ENCODE assay signal across 27 cellular contexts in the genomic region with DNA sequence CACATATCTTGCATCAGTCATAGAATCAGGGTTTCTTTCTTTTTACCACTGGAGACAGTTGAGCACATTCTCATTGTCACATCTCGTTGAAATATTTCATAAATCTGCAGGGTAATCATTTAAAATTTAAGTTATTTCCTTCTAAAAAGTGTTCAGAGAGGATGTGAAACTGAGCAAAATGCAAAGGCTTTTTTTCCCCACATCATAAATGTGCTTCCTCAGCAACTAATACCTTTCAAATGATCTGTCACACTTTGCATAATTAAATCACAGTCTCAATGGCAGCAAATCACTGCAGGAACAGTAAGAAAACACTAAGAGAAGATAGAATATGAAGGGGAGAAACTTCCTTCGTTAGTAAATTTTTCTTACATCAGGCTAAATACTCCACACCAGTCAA.
A peak's percentile ranks its signal among the peaks of the same experiment; 100 is the strongest.
DNase-seq lines count a peak whose midpoint lies in the region; ATAC-seq, FAIRE-seq and TF ChIP-seq lines count a peak whose summit lies in the region.
"Had no signal": no experiment of that assay in that cellular context is flagged by ENCODE, and none has a peak within 500 bp of the region (broad histone marks: within the 10 kb centered on the region; RNA-seq: fewer than 3 reads in every experiment).

No MANE protein-coding gene starts in this region.

- H3K9ac ChIP-seq in Karpas-422 (ENCODE audit: low read length): peak overlapping the region; percentile 39; the same call in 1 of the 2 replicates
- H3K9ac ChIP-seq: SK-N-SH had no signal

- no peak for ATAC-seq in HG02610 (IDR thresholded peaks at IDR 0.05; ENCODE audit: unreplicated experiment)
- ATAC-seq in stimulated activated memory B cell treated with anti-CD40 and anti-IgM and Interleukin-4, amounts not matched to agents 10 μg/mL and 1 μg/mL and 100 μg/mL, for 72 hours: no peak
- ATAC-seq in pancreas: no peak

- 65 to 73% methylated on average over 2 of the region's 2 CpGs for WGBS in pancreas, 2 donors

- H3K4me3 Mint-ChIP-seq in dendritic cell treated with granulocyte-macrophage colony-stimulating factor and Interleukin-4, amounts not matched to agents 40 ng/mL and 50 ng/mL, for 4 days: peak overlapping the region; percentile 13
- H3K4me3 Mint-ChIP-seq in stimulated activated memory B cell treated with anti-CD40 and anti-IgM and Interleukin-4, amounts not matched to agents 10 μg/mL and 1 μg/mL and 100 μg/mL, for 72 hours: no peak overlapping the region
- H3K4me3 Mint-ChIP-seq: B cell; CD8-positive, alpha-beta memory T cell; HFFc6; T-helper 1 cell treated with Interleukin-12 subunit alpha and Interleukin-12 subunit beta and Interleukin-4 antibody, amounts not matched to agents 30 μg/mL and 1 μg/mL, for 36 hours had no signal

- peak overlapping the region; percentile 38 for H3K4me2 ChIP-seq in Karpas-422 (ENCODE audit: low read depth, low read length, poor library complexity, severe bottlenecking)
- no peak overlapping the region for H3K4me2 ChIP-seq in OCI-LY7 (ENCODE audit: low read length)
- H3K4me2 ChIP-seq: SK-N-SH had no signal

- CTCF ChIA-PET in OCI-LY7 (lab: Charles Lee; ENCODE audit: unreplicated experiment): no interaction called here

- H4K20me1 ChIP-seq in Karpas-422 (ENCODE audit: insufficient read depth, low read depth, low read length): no peaks in the 10 kb centered on the region
- no peaks in the 10 kb centered on the region for H4K20me1 ChIP-seq in OCI-LY7 (ENCODE audit: insufficient read depth, low read length)

- DNase-seq in Karpas-422 (peak; percentile 87), NOMO-1 treated with DMSO at 0.1 percent for 48 hours (lab: John Stamatoyannopoulos, UW; ENCODE audit: unreplicated experiment) (peak; percentile 56), OCI-LY7 (ENCODE audit: low spot score) (no peak), pancreas (no peak)
- DNase-seq: Calu3; CD8-positive, alpha-beta memory T cell; DND-41; GOT3; HFFc6; NCI-H1105 treated with DMSO at 0.1 percent for 48 hours; NCI-H146; NCI-H1930; NCI-H2107; NCI-H524; NCI-H774; NK-92 treated with Interleukin-12 subunit alpha and Interleukin-12 subunit beta, amount 100 ng/mL, for 24 hours; SK-N-SH; SW 1271 had no signal

- TF ChIP-seq CTCF in OCI-LY7 (conservative IDR thresholded peaks at IDR 0.05; ENCODE audit: low read length) (no peak), pancreas (IDR thresholded peaks at IDR 0.05) (no peak)

- no peak for FAIRE-seq in pancreas (lab: Jason Lieb, UNC)
- FAIRE-seq: HTR-8/SVneo, RCC 7860 had no signal

- H3K36me3 Mint-ChIP-seq in dendritic cell treated with granulocyte-macrophage colony-stimulating factor and Interleukin-4, amounts not matched to agents 40 ng/mL and 50 ng/mL, for 4 days (ENCODE audit: low read depth): no peaks in the 10 kb centered on the region
- H3K36me3 Mint-ChIP-seq in stimulated activated memory B cell treated with anti-CD40 and anti-IgM and Interleukin-4, amounts not matched to agents 10 μg/mL and 1 μg/mL and 100 μg/mL, for 72 hours: no peaks in the 10 kb centered on the region
- H3K36me3 Mint-ChIP-seq: CD8-positive, alpha-beta memory T cell had no signal

- POLR2A ChIA-PET in OCI-LY7 (lab: Charles Lee): no interaction called here

- no peaks in the 10 kb centered on the region for H3K27me3 ChIP-seq in Karpas-422 (ENCODE audit: low read length)
- H3K27me3 ChIP-seq in pancreas: no peaks in the 10 kb centered on the region

- no TSS peak for BruUV-seq in OCI-LY7 (replicated peaks; lab: Mats Ljungman, UMichigan)

- no peaks in the 10 kb centered on the region for H3K9me3 Mint-ChIP-seq in dendritic cell treated with granulocyte-macrophage colony-stimulating factor and Interleukin-4, amounts not matched to agents 40 ng/mL and 50 ng/mL, for 4 days
- H3K9me3 Mint-ChIP-seq in stimulated activated memory B cell treated with anti-CD40 and anti-IgM and Interleukin-4, amounts not matched to agents 10 μg/mL and 1 μg/mL and 100 μg/mL, for 72 hours: no peaks in the 10 kb centered on the region
- H3K9me3 Mint-ChIP-seq: HFFc6; T-helper 1 cell treated with Interleukin-12 subunit alpha and Interleukin-12 subunit beta and Interleukin-4 antibody, amounts not matched to agents 30 μg/mL and 1 μg/mL, for 36 hours had no signal

- intact Hi-C loops in dendritic cell treated with granulocyte-macrophage colony-stimulating factor and Interleukin-4, amounts not matched to agents 40 ng/mL and 50 ng/mL, for 4 days (cut with micrococcal nuclease): no loop called here
- intact Hi-C loops in OCI-LY7 (cut with micrococcal nuclease; ENCODE audit: unreplicated experiment) (no loop called here), pancreas (cut with DNase I) (no loop called here)

- H3K27ac ChIP-seq in Karpas-422 (ENCODE audit: low read length) (peak overlapping the region; percentile 94), OCI-LY7 (ENCODE audit: low read depth, low read length, poor library complexity, severe bottlenecking) (no peak overlapping the region), pancreas (no peak overlapping the region)
- H3K27ac ChIP-seq: C4-2B had no signal

- H3K79me2 ChIP-seq in Karpas-422 (ENCODE audit: low read length) (no peaks in the 10 kb centered on the region), OCI-LY7 (ENCODE audit: insufficient read depth, low read depth, low read length) (no peaks in the 10 kb centered on the region)

- H2AFZ ChIP-seq in Karpas-422 (ENCODE audit: low read length) (0 out of 2 replicates have a peak overlapping the region, but pooled peaks have one; percentile 65), OCI-LY7 (ENCODE audit: low read length) (no peak overlapping the region)

- H3K4me1 ChIP-seq in Karpas-422 (ENCODE audit: low read length): peaks cover 71% of the 10 kb centered on the region
- H3K4me1 ChIP-seq in OCI-LY7 (ENCODE audit: insufficient read depth, low read length, poor library complexity, severe bottlenecking): no peaks in the 10 kb centered on the region
- no peaks in the 10 kb centered on the region for H3K4me1 ChIP-seq in pancreas

- peak overlapping the region; percentile 70 for H3K27ac Mint-ChIP-seq in dendritic cell treated with granulocyte-macrophage colony-stimulating factor and Interleukin-4, amounts not matched to agents 40 ng/mL and 50 ng/mL, for 4 days
- H3K27ac Mint-ChIP-seq in stimulated activated memory B cell treated with anti-CD40 and anti-IgM and Interleukin-4, amounts not matched to agents 10 μg/mL and 1 μg/mL and 100 μg/mL, for 72 hours: no peak overlapping the region
- H3K27ac Mint-ChIP-seq: B cell; CD8-positive, alpha-beta memory T cell; HFFc6; T-helper 1 cell treated with Interleukin-12 subunit alpha and Interleukin-12 subunit beta and Interleukin-4 antibody, amounts not matched to agents 30 μg/mL and 1 μg/mL, for 36 hours had no signal

- no peak overlapping the region for H3K4me3 ChIP-seq in Karpas-422 (ENCODE audit: low read length)
- H3K4me3 ChIP-seq in OCI-LY7 (ENCODE audit: low read depth, low read length, poor library complexity, severe bottlenecking): no peak overlapping the region
- no peak overlapping the region for H3K4me3 ChIP-seq in pancreas
- H3K4me3 ChIP-seq: HAP-1 had no signal

- H3K9me3 ChIP-seq in Karpas-422 (ENCODE audit: low read length) (no peaks in the 10 kb centered on the region), OCI-LY7 (ENCODE audit: low read length) (no peaks in the 10 kb centered on the region), pancreas (no peaks in the 10 kb centered on the region)
- H3K9me3 ChIP-seq: HAP-1, SK-N-SH had no signal

- H3K4me1 Mint-ChIP-seq in dendritic cell treated with granulocyte-macrophage colony-stimulating factor and Interleukin-4, amounts not matched to agents 40 ng/mL and 50 ng/mL, for 4 days (ENCODE audit: low read depth): peaks cover 32% of the 10 kb centered on the region
- peaks cover 10% of the 10 kb centered on the region for H3K4me1 Mint-ChIP-seq in stimulated activated memory B cell treated with anti-CD40 and anti-IgM and Interleukin-4, amounts not matched to agents 10 μg/mL and 1 μg/mL and 100 μg/mL, for 72 hours
- H3K4me1 Mint-ChIP-seq: CD8-positive, alpha-beta memory T cell had no signal

- H3K36me3 ChIP-seq in Karpas-422 (ENCODE audit: insufficient read depth, low read length) (no peaks in the 10 kb centered on the region), OCI-LY7 (ENCODE audit: insufficient read depth, low read length) (no peaks in the 10 kb centered on the region), pancreas (no peaks in the 10 kb centered on the region)
- H3K36me3 ChIP-seq: HAP-1 had no signal

- peaks cover 33% of the 10 kb centered on the region for H3K27me3 Mint-ChIP-seq in dendritic cell treated with granulocyte-macrophage colony-stimulating factor and Interleukin-4, amounts not matched to agents 40 ng/mL and 50 ng/mL, for 4 days
- H3K27me3 Mint-ChIP-seq in stimulated activated memory B cell treated with anti-CD40 and anti-IgM and Interleukin-4, amounts not matched to agents 10 μg/mL and 1 μg/mL and 100 μg/mL, for 72 hours: peaks cover 9% of the 10 kb centered on the region

- no peaks in the 10 kb centered on the region for H3K9me2 ChIP-seq in Karpas-422 (replicated peaks; ENCODE audit: insufficient read depth, low read length)
- no peaks in the 10 kb centered on the region for H3K9me2 ChIP-seq in OCI-LY7 (ENCODE audit: insufficient read depth, low read length)
- H3K9me2 ChIP-seq: SK-N-SH had no signal

Comparison
In these comparisons a context has a peak if more than half of its experiments do, and no peak if none do; other contexts are left out.
1. DNase-seq: peak in Karpas-422 (single experiment) and NOMO-1 treated with DMSO at 0.1 percent for 48 hours (single experiment); none in OCI-LY7 (single experiment) and pancreas (0 of 6).